ENCODE assay signal across 8 cellular contexts in genomic region chr4:98626350-98626749, GRCh38. TPM values are rescaled to one million over a fixed set of nuclear protein-coding genes. Genes with fewer than 3 reads are reported as not detected.
DNase-seq lines count a peak whose midpoint lies in the region; ATAC-seq, FAIRE-seq and TF ChIP-seq lines count a peak whose summit lies in the region.

No MANE protein-coding gene starts in this region.

- no peak overlapping the region for H3K4me3 Mint-ChIP-seq in endodermal cell

- H3K14ac ChIP-seq in trophoblast cell (ENCODE audit: low read length), result peak overlapping the region; percentile 70

- no peaks in the 10 kb centered on the region for H3K36me3 Mint-ChIP-seq in endodermal cell (ENCODE audit: low read depth)

- H4K8ac ChIP-seq in trophoblast cell (ENCODE audit: low read depth, low read length), result no peak overlapping the region

- no peak overlapping the region for H3K4ac ChIP-seq in trophoblast cell (ENCODE audit: low read depth, low read length)

- H3K36me3 ChIP-seq in endodermal cell (ENCODE audit: control insufficient read depth, insufficient read depth, low read length) (no peaks in the 10 kb centered on the region), trophoblast cell (ENCODE audit: control insufficient read depth in 1 of 2, insufficient read depth in 2 of 2, low read length in 2 of 2) (no peaks in the 10 kb centered on the region)

- no peaks in the 10 kb centered on the region for H3K27me3 Mint-ChIP-seq in endodermal cell (ENCODE audit: insufficient read depth)

- TF ChIP-seq CTCF in endodermal cell (conservative IDR thresholded peaks at IDR 0.05), result no peak

- no peak overlapping the region for H3K27ac ChIP-seq in endodermal cell (ENCODE audit: low read depth, low read length)
- H3K27ac ChIP-seq in trophoblast cell (ENCODE audit: low read depth, low read length), result no peak overlapping the region

- H3K4me3 ChIP-seq in endodermal cell (ENCODE audit: low read length) (no peak overlapping the region), trophoblast cell (ENCODE audit: low read depth, low read length) (no peak overlapping the region)

- peaks cover 51% of the 10 kb centered on the region for H3K4me1 Mint-ChIP-seq in endodermal cell

- no peak overlapping the region for H2BK5ac ChIP-seq in trophoblast cell (ENCODE audit: low read depth, low read length, poor library complexity)

- no peak for ATAC-seq in HG02571 (IDR thresholded peaks at IDR 0.05; ENCODE audit: unreplicated experiment)

- peak overlapping the region; percentile 60 for H3K27ac Mint-ChIP-seq in endodermal cell

- no peak overlapping the region for H3K23ac ChIP-seq in trophoblast cell (ENCODE audit: low read length)

- DNase-seq in ELF-1 (ENCODE audit: low read depth, low spot score) (peak; percentile 31), RCC 7860 (ENCODE audit: low spot score) (peak; percentile 80), endodermal cell (peak; percentile 84), trophoblast cell (peak; percentile 55 to 79), NCI-H146 (lab: John Stamatoyannopoulos, UW) (no peak), NCI-H345 treated with DMSO at 0.1 percent for 48 hours (lab: John Stamatoyannopoulos, UW; ENCODE audit: unreplicated experiment) (no peak)
- DNase-seq in activated CD4-positive, CD25-positive, alpha-beta regulatory T cell (lab: John Stamatoyannopoulos, UW), result no peak

- no peak overlapping the region for H3K4me2 ChIP-seq in trophoblast cell (ENCODE audit: low read length)

- H3K18ac ChIP-seq in trophoblast cell (ENCODE audit: low read length), result no peak overlapping the region

- H3K9me3 ChIP-seq in endodermal cell (ENCODE audit: control insufficient read depth, low read length) (no peaks in the 10 kb centered on the region), trophoblast cell (ENCODE audit: insufficient read depth, low read depth, low read length) (no peaks in the 10 kb centered on the region)

- H2AFZ ChIP-seq in trophoblast cell (ENCODE audit: insufficient read depth, low read length, poor library complexity), result no peak overlapping the region

- no peaks in the 10 kb centered on the region for H3K27me3 ChIP-seq in endodermal cell (ENCODE audit: control insufficient read depth, insufficient read depth, low read length, poor library complexity, severe bottlenecking)
- no peaks in the 10 kb centered on the region for H3K27me3 ChIP-seq in trophoblast cell (ENCODE audit: insufficient read depth, low read length)

- H4K91ac ChIP-seq in trophoblast cell (ENCODE audit: low read depth, low read length), result peak overlapping the region; percentile 19

- no peaks in the 10 kb centered on the region for H3K79me1 ChIP-seq in trophoblast cell (ENCODE audit: low read length)

- WGBS in endodermal cell (ENCODE audit: insufficient coverage in 1 of 2, insufficient read length in 1 of 2), 2 experiments, result 56 to 66% methylated on average over 1 to 4 of the region's 4 CpGs
- WGBS in trophoblast cell (ENCODE audit: extremely low coverage, insufficient coverage, insufficient read length), result no CpG with 5 or more reads among the region's 4 CpGs

- H4K12ac ChIP-seq in trophoblast cell (ENCODE audit: low read depth, low read length), result no peak overlapping the region

- H3K4me1 ChIP-seq in endodermal cell (ENCODE audit: control insufficient read depth, insufficient read depth, low read length) (peaks cover 4% of the 10 kb centered on the region), trophoblast cell (ENCODE audit: control insufficient read depth in 1 of 2, insufficient read depth in 2 of 2, low read length in 2 of 2) (peaks cover 9 to 10% of the 10 kb centered on the region in 2 experiments)

- H2BK120ac ChIP-seq in trophoblast cell (ENCODE audit: insufficient read depth, low read length, poor library complexity), result no peak overlapping the region

- peak; percentile 85 for FAIRE-seq in RCC 7860 (lab: Jason Lieb, UNC)

- H2AK5ac ChIP-seq in trophoblast cell (ENCODE audit: low read length), result no peak overlapping the region

- no peak overlapping the region for H3K9ac ChIP-seq in endodermal cell (ENCODE audit: extremely low read depth, low read length, poor library complexity, severe bottlenecking)
- H3K9ac ChIP-seq in trophoblast cell (ENCODE audit: low read length), result no peak overlapping the region

- H3K9me3 Mint-ChIP-seq in endodermal cell, result no peaks in the 10 kb centered on the region

- H3K79me2 ChIP-seq in trophoblast cell (ENCODE audit: control insufficient read depth, insufficient read depth, low read length, poor library complexity), result no peaks in the 10 kb centered on the region

- no peak overlapping the region for H2BK12ac ChIP-seq in trophoblast cell (ENCODE audit: low read length)

RNA-seq across cellular contexts. Expression of gene TSPAN5, which starts 32.1 kb away (rescaled TPM):
- 10 to 100 TPM in 1 of 2 donors, 1 to 10 TPM in 1; 7.4 to 11.8 TPM for total RNA-seq in endodermal cell
- 21.9 TPM for polyA plus RNA-seq in endodermal cell (2013, experiment 1 of 2)
- polyA plus RNA-seq in endodermal cell (2013, experiment 2 of 2), result 21.6 TPM
- 9.9 and 10.3 TPM in 2 replicates for polyA plus RNA-seq in trophoblast cell (2013)

Comparison
In these comparisons a context has a peak if more than half of its experiments do, and no peak if none do; other contexts are left out.
1. DNase-seq: peak in ELF-1 (single experiment), RCC 7860 (single experiment), endodermal cell (single experiment) and trophoblast cell (2 of 2); none in NCI-H146 (single experiment), NCI-H345 treated with DMSO at 0.1 percent for 48 hours (single experiment) and activated CD4-positive, CD25-positive, alpha-beta regulatory T cell (0 of 4).